ENCODE assay signal across 25 cellular contexts in the genomic region with DNA sequence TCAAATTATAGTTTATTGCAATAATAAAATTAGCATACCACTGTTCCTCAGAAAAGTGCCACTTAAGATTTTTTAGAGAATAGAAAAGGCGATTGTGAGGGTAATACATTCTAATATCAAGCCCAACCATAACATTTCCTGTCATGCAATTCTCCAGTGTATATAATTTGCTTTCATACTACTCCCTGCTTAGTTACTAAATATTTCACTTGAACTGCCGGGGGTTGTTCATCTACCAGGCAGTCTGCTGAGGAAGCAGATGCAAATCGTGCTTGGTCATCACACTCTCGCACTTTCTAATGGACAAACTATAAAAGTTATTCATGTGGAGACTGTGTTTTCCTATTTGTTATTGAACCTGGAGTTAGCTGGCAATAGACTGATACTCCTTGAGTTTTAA.
A peak's percentile ranks its signal among the peaks of the same experiment; 100 is the strongest.
DNase-seq lines count a peak whose midpoint lies in the region; ATAC-seq and TF ChIP-seq lines count a peak whose summit lies in the region.
"Had no signal": no experiment of that assay in that cellular context is flagged by ENCODE, and none has a peak within 500 bp of the region (broad histone marks: within the 10 kb centered on the region; RNA-seq: fewer than 3 reads in every experiment).

No MANE protein-coding gene starts in this region.

- peak; percentile 74 for ATAC-seq in GM21619 (IDR thresholded peaks at IDR 0.05; ENCODE audit: unreplicated experiment)
- ATAC-seq in natural killer cell = no peak
- ATAC-seq: activated CD8-positive, alpha-beta T cell treated with anti-CD3 and anti-CD28 coated beads, Interleukin-2, amount 10 ng/mL, durations not matched to agents 7 days and 5 days; activated T-cell treated with anti-CD3 and anti-CD28 coated beads, Interleukin-2, amount 50 U/mL, for 72 hours; naive thymus-derived CD4-positive, alpha-beta T cell; T-helper 17 cell had no signal

- H3K9me3 ChIP-seq in BLaER1 = no peaks in the 10 kb centered on the region
- H3K9me3 ChIP-seq: colonic mucosa had no signal

- H3K4me3 ChIP-seq in BLaER1 = no peak overlapping the region
- H3K4me3 ChIP-seq: colonic mucosa had no signal

- DNase-seq in NCI-H526 treated with DMSO at 0.1 percent for 48 hours (lab: John Stamatoyannopoulos, UW) = peak; percentile 2
- peak; percentile 38 for DNase-seq in kidney glomerular epithelial cell (lab: John Stamatoyannopoulos, UW)
- DNase-seq in ACHN = no peak
- no peak for DNase-seq in natural killer cell
- no peak for DNase-seq in NK-92 (lab: John Stamatoyannopoulos, UW; ENCODE audit: unreplicated experiment)
- no peak for DNase-seq in NCI-H146 treated with DMSO at 0.1 percent for 48 hours (lab: John Stamatoyannopoulos, UW; ENCODE audit: unreplicated experiment)
- DNase-seq: 8988T; activated CD4-positive, CD25-positive, alpha-beta regulatory T cell; activated CD8-positive, alpha-beta T cell treated with anti-CD3 and anti-CD28 coated beads, Interleukin-2, amount 10 ng/mL, durations not matched to agents 7 days and 5 days; activated T-cell treated with anti-CD3 and anti-CD28 coated beads, Interleukin-2, amount 50 U/mL, for 72 hours; C1 segment of cervical spinal cord; colonic mucosa; DMS 273 treated with DMSO at 0.1 percent for 48 hours; GF-D8; naive thymus-derived CD4-positive, alpha-beta T cell; NCI-H1105 treated with DMSO at 0.1 percent for 48 hours; NCI-H2171; NCI-H748 treated with DMSO at 0.1 percent for 48 hours; PC-3; posterior cingulate gyrus; stimulated activated CD4-positive, alpha-beta T cell treated with anti-CD3 and anti-CD28 coated beads, Interleukin-4, amount 100 ng/mL, for 1 hour; T-helper 17 cell had no signal

- H3K27me3 ChIP-seq in BLaER1 = no peaks in the 10 kb centered on the region
- H3K27me3 ChIP-seq: colonic mucosa had no signal

- H3K27ac Mint-ChIP-seq in natural killer cell = no peak overlapping the region
- H3K27ac Mint-ChIP-seq: activated CD8-positive, alpha-beta T cell treated with anti-CD3 and anti-CD28 coated beads, Interleukin-2, amount 10 ng/mL, durations not matched to agents 7 days and 5 days; activated naive CD4-positive, alpha-beta T cell treated with anti-CD3 and anti-CD28 coated beads, Interleukin-2, amount 50 U/mL, for 24 hours; activated T-cell treated with anti-CD3 and anti-CD28 coated beads, Interleukin-2, amount 50 U/mL, for 72 hours; naive thymus-derived CD4-positive, alpha-beta T cell; T-helper 17 cell had no signal

- no peaks in the 10 kb centered on the region for H3K27me3 Mint-ChIP-seq in natural killer cell (ENCODE audit: low read depth in 2 of 2)
- H3K27me3 Mint-ChIP-seq: activated naive CD4-positive, alpha-beta T cell treated with anti-CD3 and anti-CD28 coated beads, Interleukin-2, amount 50 U/mL, for 24 hours; naive thymus-derived CD4-positive, alpha-beta T cell; T-helper 17 cell had no signal

- peaks cover 0 to 2% of the 10 kb centered on the region in 2 donors for H3K9me3 Mint-ChIP-seq in natural killer cell
- H3K9me3 Mint-ChIP-seq: activated naive CD4-positive, alpha-beta T cell treated with anti-CD3 and anti-CD28 coated beads, Interleukin-2, amount 50 U/mL, for 24 hours; naive thymus-derived CD4-positive, alpha-beta T cell had no signal

- in situ Hi-C loops in ACHN (cut with HindIII; ENCODE audit: low pct_ligation_motif_present, low pct_unique_long_range_greater_than_20kb, low sequenced_read_pairs) = no loop called here

- H3K36me3 Mint-ChIP-seq in natural killer cell = no peaks in the 10 kb centered on the region
- H3K36me3 Mint-ChIP-seq: activated naive CD4-positive, alpha-beta T cell treated with anti-CD3 and anti-CD28 coated beads, Interleukin-2, amount 50 U/mL, for 24 hours; naive thymus-derived CD4-positive, alpha-beta T cell had no signal

- no peak overlapping the region for H3K9ac ChIP-seq in BLaER1

- TF ChIP-seq CTCF in natural killer cell (IDR thresholded peaks at IDR 0.05) = no peak

- intact Hi-C loops in natural killer cell (cut with micrococcal nuclease) = no loop called here

- no peak overlapping the region for H3K4me3 Mint-ChIP-seq in natural killer cell
- H3K4me3 Mint-ChIP-seq: activated CD8-positive, alpha-beta T cell treated with anti-CD3 and anti-CD28 coated beads, Interleukin-2, amount 10 ng/mL, durations not matched to agents 7 days and 5 days; activated naive CD4-positive, alpha-beta T cell treated with anti-CD3 and anti-CD28 coated beads, Interleukin-2, amount 50 U/mL, for 24 hours; activated T-cell treated with anti-CD3 and anti-CD28 coated beads, Interleukin-2, amount 50 U/mL, for 72 hours; naive thymus-derived CD4-positive, alpha-beta T cell; T-helper 17 cell had no signal

- peaks cover 9% of the 10 kb centered on the region for H3K4me1 ChIP-seq in BLaER1
- H3K4me1 ChIP-seq: colonic mucosa had no signal

- H3K27ac ChIP-seq in BLaER1 = no peak overlapping the region
- H3K27ac ChIP-seq: colonic mucosa had no signal

- no peaks in the 10 kb centered on the region for H3K4me1 Mint-ChIP-seq in natural killer cell
- H3K4me1 Mint-ChIP-seq: activated naive CD4-positive, alpha-beta T cell treated with anti-CD3 and anti-CD28 coated beads, Interleukin-2, amount 50 U/mL, for 24 hours; naive thymus-derived CD4-positive, alpha-beta T cell; T-helper 17 cell had no signal

- H3K4me2 ChIP-seq in BLaER1 = peak overlapping the region; percentile 26

- no peaks in the 10 kb centered on the region for H4K20me1 ChIP-seq in BLaER1

- no peaks in the 10 kb centered on the region for H3K36me3 ChIP-seq in BLaER1
- H3K36me3 ChIP-seq: colonic mucosa had no signal

Comparison
In these comparisons a context has a peak if more than half of its experiments do, and no peak if none do; other contexts are left out.
1. DNase-seq: peak in NCI-H526 treated with DMSO at 0.1 percent for 48 hours (single experiment) and kidney glomerular epithelial cell (single experiment); none in ACHN (single experiment), natural killer cell (single experiment), NK-92 (single experiment) and NCI-H146 treated with DMSO at 0.1 percent for 48 hours (single experiment).